8 cellular contexts compared by ENCODE assay signal in the genomic region with DNA sequence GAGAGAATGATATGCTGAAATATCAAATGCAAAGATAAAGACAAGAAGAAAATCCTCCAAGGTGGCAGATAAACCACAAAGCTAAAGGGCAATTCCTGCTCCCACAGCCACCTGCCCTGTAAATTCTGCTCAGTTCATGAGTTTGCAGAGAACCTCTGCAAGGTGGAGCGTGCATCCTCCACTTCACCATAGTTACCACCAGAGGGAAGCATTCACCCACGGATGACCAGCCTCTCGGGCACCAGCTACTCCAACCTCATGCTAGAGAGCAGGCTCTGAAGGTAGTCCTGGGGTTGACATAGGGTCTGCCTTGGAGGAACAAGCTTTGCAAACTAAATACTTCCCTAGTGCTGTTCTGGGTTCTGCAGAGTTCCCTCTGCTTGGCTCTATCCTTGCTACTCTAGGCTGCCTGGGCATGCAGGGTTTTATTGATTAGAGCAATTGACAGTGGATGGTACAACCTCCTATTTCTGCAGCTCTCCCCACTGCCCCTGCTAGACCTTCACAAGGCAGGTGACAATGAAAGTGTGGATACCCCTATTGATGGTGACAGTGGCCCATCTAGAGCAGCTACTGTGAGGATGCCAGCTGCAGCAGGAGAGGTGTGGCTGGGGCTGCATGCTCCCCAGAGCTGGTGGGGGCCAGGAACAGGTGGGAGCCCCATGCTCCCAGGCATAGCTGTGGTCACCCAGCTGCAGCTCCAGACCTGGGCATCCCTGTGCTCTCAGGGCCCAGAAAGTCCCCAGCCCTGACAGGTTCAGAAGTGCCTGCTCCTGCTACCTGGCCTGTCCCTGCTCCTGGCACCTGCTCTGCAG. TPM values are rescaled to one million over a fixed set of nuclear protein-coding genes. Genes with fewer than 3 reads are reported as not detected.
DNase-seq lines count a peak whose midpoint lies in the region; ATAC-seq and TF ChIP-seq lines count a peak whose summit lies in the region.

No MANE protein-coding gene starts in this region.

- ATAC-seq in GM19324 (IDR thresholded peaks at IDR 0.05; ENCODE audit: low FRiP score, unreplicated experiment) = peak; percentile 75
- ATAC-seq in right cardiac atrium = peak; percentile 93 to 96
- no peak for ATAC-seq in HG03045 (IDR thresholded peaks at IDR 0.05; ENCODE audit: unreplicated experiment)

- H3K9me3 ChIP-seq in SU-DHL-6 (ENCODE audit: insufficient read depth, low read length) (peaks cover 3% of the 10 kb centered on the region; the same call in 1 of the 2 replicates), right cardiac atrium (ENCODE audit: control insufficient read depth, low read length) (no peaks in the 10 kb centered on the region), sigmoid colon (no peaks in the 10 kb centered on the region)

- H3K4me3 ChIP-seq in SU-DHL-6 (ENCODE audit: insufficient read depth, low read length, poor library complexity, severe bottlenecking) (no peak overlapping the region), right cardiac atrium (ENCODE audit: low read length) (no peak overlapping the region), sigmoid colon (no peak overlapping the region)

- TF ChIP-seq CTCF in SU-DHL-6 (IDR thresholded peaks at IDR 0.05; ENCODE audit: insufficient read depth, low read length, poor library complexity, severe bottlenecking) = peak; percentile 31
- TF ChIP-seq CTCF in sigmoid colon (IDR thresholded peaks at IDR 0.05) = peak; percentile 51 to 79 (median 66)

- no peak overlapping the region for H2AFZ ChIP-seq in SU-DHL-6 (ENCODE audit: low read depth, low read length, severe bottlenecking)

- 0% methylated on average over 3 of the region's 3 CpGs for WGBS in right cardiac atrium
- 0 to 1% methylated on average over 3 of the region's 3 CpGs for WGBS in sigmoid colon, 2 donors

- H3F3A ChIP-seq in SU-DHL-6 (ENCODE audit: insufficient read depth) = no peaks in the 10 kb centered on the region

- H3K4me1 ChIP-seq in right cardiac atrium (ENCODE audit: control insufficient read depth, insufficient read depth, low read length) (no peaks in the 10 kb centered on the region), sigmoid colon (no peaks in the 10 kb centered on the region)

- H3K27me3 ChIP-seq in SU-DHL-6 (ENCODE audit: low read length) (no peaks in the 10 kb centered on the region), right cardiac atrium (ENCODE audit: control insufficient read depth, insufficient read depth) (no peaks in the 10 kb centered on the region), sigmoid colon (no peaks in the 10 kb centered on the region)

- H3K79me2 ChIP-seq in SU-DHL-6 (ENCODE audit: insufficient read depth, low read length) = no peaks in the 10 kb centered on the region

- no peak for TF ChIP-seq POLR2A in sigmoid colon (IDR thresholded peaks at IDR 0.05)

- H3K27ac ChIP-seq in SU-DHL-6 (ENCODE audit: low read depth, low read length) = no peak overlapping the region
- no peak overlapping the region for H3K27ac ChIP-seq in right cardiac atrium (ENCODE audit: low read length)
- H3K27ac ChIP-seq in sigmoid colon = no peak overlapping the region

- intact Hi-C loops in right cardiac atrium (cut with DNase I) = loop anchor here (5.0 to 10.0 kb wide), 4 partner anchors 50 to 67 kb away; a partner anchor contains a TSS
- intact Hi-C loops in sigmoid colon (cut with DNase I) = no loop called here

- H3K4me2 ChIP-seq in SU-DHL-6 (ENCODE audit: low read depth, low read length, poor library complexity, severe bottlenecking) = no peak overlapping the region

- no peaks in the 10 kb centered on the region for H3K9me2 ChIP-seq in SU-DHL-6 (replicated peaks; ENCODE audit: insufficient read depth, low read length)

- no peak for TF ChIP-seq EP300 in sigmoid colon (IDR thresholded peaks at IDR 0.05)

- DNase-seq in CMK (ENCODE audit: low read depth) (peak; percentile 25), HuH-7.5 (ENCODE audit: low spot score) (peak; percentile 21), anterior cingulate cortex (lab: John Stamatoyannopoulos, UW) (peak in 53 of 58 donors; percentile 8 to 81 (median 48)), right cardiac atrium (peak; percentile 38 to 73 (median 67)), sigmoid colon (no peak)

- H3K9ac ChIP-seq in SU-DHL-6 (ENCODE audit: low read length) = no peak overlapping the region

- H3K36me3 ChIP-seq in SU-DHL-6 (ENCODE audit: low read length) (no peaks in the 10 kb centered on the region), sigmoid colon (no peaks in the 10 kb centered on the region)

- H4K20me1 ChIP-seq in SU-DHL-6 (ENCODE audit: low read depth, low read length) = no peaks in the 10 kb centered on the region

RNA-seq across cellular contexts. Expression of a gene that starts 51.1 kb away (rescaled TPM):
- total RNA-seq in right cardiac atrium = not detected
- polyA plus RNA-seq in right cardiac atrium = not detected
- total RNA-seq in sigmoid colon = not detected
- polyA plus RNA-seq in sigmoid colon = not detected

RNA-seq across cellular contexts. Expression of a gene that starts 58.0 kb away (rescaled TPM):
- total RNA-seq in right cardiac atrium = not detected
- not detected for polyA plus RNA-seq in right cardiac atrium
- not detected for total RNA-seq in sigmoid colon
- not detected for polyA plus RNA-seq in sigmoid colon
